14 cellular contexts compared by ENCODE assay signal in genomic region chr19:4042731-4043082, GRCh38. TPM values are rescaled to one million over a fixed set of nuclear protein-coding genes. Genes with fewer than 3 reads are reported as not detected.
DNase-seq lines count a peak whose midpoint lies in the region; ATAC-seq, FAIRE-seq and TF ChIP-seq lines count a peak whose summit lies in the region.
"Had no signal": no experiment of that assay in that cellular context is flagged by ENCODE, and none has a peak within 500 bp of the region (broad histone marks: within the 10 kb centered on the region; RNA-seq: fewer than 3 reads in every experiment).

No MANE protein-coding gene starts in this region.

- no peak for FAIRE-seq in A549 (lab: Jason Lieb, UNC)

- H3K27me3 ChIP-seq in Peyer's patch (no peaks in the 10 kb centered on the region), prostate gland (replicated peaks; ENCODE audit: insufficient read depth) (no peaks in the 10 kb centered on the region)
- H3K27me3 ChIP-seq: foreskin keratinocyte, testis had no signal

- POLR2A ChIA-PET in A549 (lab: Yijun Ruan, JAX): no interaction called here

- TF ChIP-seq CTCF in A549 (IDR thresholded peaks at IDR 0.05): no peak
- TF ChIP-seq CTCF in Peyer's patch (IDR thresholded peaks at IDR 0.05): no peak
- TF ChIP-seq CTCF in prostate gland (IDR thresholded peaks at IDR 0.05): no peak

- 90% methylated on average over 7 of the region's 14 CpGs for WGBS in A549 (ENCODE audit: missing lambda C conversion rate)
- WGBS in prostate gland: 25% methylated on average over 14 of the region's 14 CpGs

- no peak for TF ChIP-seq EP300 in A549 (IDR thresholded peaks at IDR 0.05)

- H3K9me3 ChIP-seq in A549: no peaks in the 10 kb centered on the region
- H3K9me3 ChIP-seq in Peyer's patch: no peaks in the 10 kb centered on the region
- H3K9me3 ChIP-seq in prostate gland: no peaks in the 10 kb centered on the region
- H3K9me3 ChIP-seq: testis had no signal

- H3K4me1 ChIP-seq in A549 (no peaks in the 10 kb centered on the region), Peyer's patch (peaks cover 0 to 34% (median 3%) of the 10 kb centered on the region in 4 donors), prostate gland (replicated peaks) (peaks cover 2% of the 10 kb centered on the region)
- H3K4me1 ChIP-seq: foreskin keratinocyte had no signal

- intact Hi-C loops in left ventricle myocardium superior (cut with micrococcal nuclease) (no loop called here), prostate gland (cut with DNase I) (no loop called here)

- H3K27ac ChIP-seq in A549 (no peak overlapping the region; a peak in 1 of 6 replicates), Peyer's patch (peak overlapping the region in 3 of 4 donors; percentile 15 to 79 (median 35)), prostate gland (peak overlapping the region; percentile 78 to 82)
- H3K27ac ChIP-seq: foreskin keratinocyte, testis had no signal

- peaks cover 0 to 45% (median 0%) of the 10 kb centered on the region in 3 donors for H3K36me3 ChIP-seq in Peyer's patch
- peaks cover 0 to 3% of the 10 kb centered on the region in 2 donors for H3K36me3 ChIP-seq in prostate gland

- no peak for TF ChIP-seq RAD21 in A549 (conservative IDR thresholded peaks at IDR 0.05 in 1 of 2, IDR thresholded peaks at IDR 0.05 in 1 of 2)

- no peak overlapping the region for H3K4me2 ChIP-seq in A549

- ATAC-seq in A549 (peak; percentile 15 to 25; a peak in 3 of 6 replicates), left ventricle myocardium superior (peak; percentile 14), GM21360 (IDR thresholded peaks at IDR 0.05; ENCODE audit: unreplicated experiment) (no peak)
- ATAC-seq: foreskin keratinocyte, T-cell had no signal

- H3K4me3 ChIP-seq in A549 (no peak overlapping the region), Peyer's patch (no peak overlapping the region), prostate gland (no peak overlapping the region)
- H3K4me3 ChIP-seq: testis had no signal

- CTCF ChIA-PET in A549 (lab: Yijun Ruan, JAX): no interaction called here

- TF ChIP-seq POLR2A in A549 (IDR thresholded peaks at IDR 0.05; ENCODE audit: low read length) (no peak), Peyer's patch (IDR thresholded peaks at IDR 0.05) (no peak), prostate gland (IDR thresholded peaks at IDR 0.05) (no peak)

- DNase-seq in A549 (ENCODE audit: low read depth in 1 of 2, low spot score in 1 of 2) (no peak), Peyer's patch (no peak), left ventricle myocardium superior (no peak), prostate gland (ENCODE audit: low spot score) (peak; percentile 75), OCI-M1 (lab: John Stamatoyannopoulos, UW) (no peak), NCI-H146 treated with DMSO at 0.1 percent for 48 hours (lab: John Stamatoyannopoulos, UW; ENCODE audit: unreplicated experiment) (no peak)
- DNase-seq in activated T-cell treated with anti-CD3 and anti-CD28 coated beads, Interleukin-2, amount 50 U/mL, for 48 hours: no peak
- DNase-seq: activated CD4-positive, CD25-positive, alpha-beta regulatory T cell treated with anti-CD3 and anti-CD28 coated beads, Interleukin-2, amount 50 U/mL, for 72 hours; foreskin keratinocyte; naive thymus-derived CD4-positive, alpha-beta T cell; NCI-H2227 treated with DMSO at 0.1 percent for 48 hours; T-cell; testis had no signal

TF ChIP-seq in A549, 52 proteins besides CTCF, POLR2A, EP300 and RAD21:
- TF ChIP-seq MAX (IDR thresholded peaks at IDR 0.05) (no peak), PHF8 (IDR thresholded peaks at IDR 0.05; ENCODE audit: borderline replicate concordance, low read depth) (no peak), NPAS2 (CRISPR knock-in tag; IDR thresholded peaks at IDR 0.05; ENCODE audit: borderline replicate concordance) (no peak), FOXS1 (CRISPR knock-in tag; IDR thresholded peaks at IDR 0.05) (no peak), CBX2 (IDR thresholded peaks at IDR 0.05; ENCODE audit: borderline replicate concordance, low read depth) (no peak), EHMT2 (IDR thresholded peaks at IDR 0.05; ENCODE audit: low read depth) (no peak), MAFK (IDR thresholded peaks at IDR 0.05; ENCODE audit: partially characterized antibody) (no peak), BCL3 (IDR thresholded peaks at IDR 0.05) (no peak), REST (IDR thresholded peaks at IDR 0.05) (no peak), GATA3 (IDR thresholded peaks at IDR 0.05; ENCODE audit: borderline replicate concordance) (no peak), NFE2L2 (conservative IDR thresholded peaks at IDR 0.05; ENCODE audit: low read length) (no peak)

RNA-seq across cellular contexts. Expression of gene ZBTB7A, which starts 24.0 kb away (rescaled TPM):
- polyA plus RNA-seq in A549 (2011; rRNA removed) (2.2 and 2.3 TPM in 2 replicates), A549 (2017; fragmentation: RNase III; extraction: RNeasy Plus Mini Kit Qiagen cat#74134 plus additional on column Dnase treatment) (10.2 to 11.6 TPM (median 11.4 TPM) in 3 replicates)
- polyA plus RNA-seq in A549 (2012; cell fraction: cytosol; rRNA removed): 7.0 and 12.5 TPM in 2 replicates
- 15.8 and 26.9 TPM in 2 replicates for polyA plus RNA-seq in A549 (2012; cell fraction: nucleus; rRNA removed)
- 2.6 and 3.7 TPM in 2 replicates for polyA minus RNA-seq in A549 (2011; rRNA and poly(A)+ RNA removed)
- total RNA-seq in Peyer's patch (100 to 1,000 TPM in 2 of 4 donors, 10 to 100 TPM in 2; 74.3 to 149 (median 96.1) TPM), left ventricle myocardium superior (35.2 TPM), prostate gland (10 to 100 TPM; 77.1 to 87.3 TPM)

RNA-seq across cellular contexts. Expression of gene PIAS4, which starts 35.2 kb away (rescaled TPM):
- polyA plus RNA-seq in A549 (2011; rRNA removed) (4.5 and 5.2 TPM in 2 replicates), A549 (2017; fragmentation: RNase III; extraction: RNeasy Plus Mini Kit Qiagen cat#74134 plus additional on column Dnase treatment) (10.6 to 12.8 TPM (median 11.3 TPM) in 3 replicates)
- polyA plus RNA-seq in A549 (2012; cell fraction: cytosol; rRNA removed): 8.6 and 11.9 TPM in 2 replicates
- 17.1 and 17.4 TPM in 2 replicates for polyA plus RNA-seq in A549 (2012; cell fraction: nucleus; rRNA removed)
- 8.8 and 10.8 TPM in 2 replicates for polyA minus RNA-seq in A549 (2011; rRNA and poly(A)+ RNA removed)
- total RNA-seq in Peyer's patch (10 to 100 TPM; 15.9 to 47.9 (median 24.2) TPM), left ventricle myocardium superior (19.8 TPM), prostate gland (10 to 100 TPM; 25.3 to 70.0 TPM)

RNA-seq across cellular contexts. Expression of gene EEF2, which starts 57.4 kb away (rescaled TPM):
- polyA plus RNA-seq in A549 (2011; rRNA removed) (526 and 680 TPM in 2 replicates), A549 (2017; fragmentation: RNase III; extraction: RNeasy Plus Mini Kit Qiagen cat#74134 plus additional on column Dnase treatment) (971 to 1,113 TPM (median 999 TPM) in 3 replicates)
- 739 and 972 TPM in 2 replicates for polyA plus RNA-seq in A549 (2012; cell fraction: cytosol; rRNA removed)
- polyA plus RNA-seq in A549 (2012; cell fraction: nucleus; rRNA removed): 944 and 1,422 TPM in 2 replicates
- polyA minus RNA-seq in A549 (2011; rRNA and poly(A)+ RNA removed): 645 and 954 TPM in 2 replicates
- total RNA-seq in Peyer's patch (1,000 to 10,000 TPM in 3 of 4 donors, 100 to 1,000 TPM in 1; 914 to 1,425 (median 1,203) TPM), left ventricle myocardium superior (2,417 TPM), prostate gland (1,000 to 10,000 TPM; 1,974 to 1,998 TPM)

Comparison
In these comparisons a context has a peak if more than half of its experiments do, and no peak if none do; other contexts are left out.
1. H3K27ac ChIP-seq: peak in Peyer's patch (3 of 4) and prostate gland (2 of 2); none in A549 (0 of 2).